ENCODE assay signal across 8 cellular contexts in the genomic region with DNA sequence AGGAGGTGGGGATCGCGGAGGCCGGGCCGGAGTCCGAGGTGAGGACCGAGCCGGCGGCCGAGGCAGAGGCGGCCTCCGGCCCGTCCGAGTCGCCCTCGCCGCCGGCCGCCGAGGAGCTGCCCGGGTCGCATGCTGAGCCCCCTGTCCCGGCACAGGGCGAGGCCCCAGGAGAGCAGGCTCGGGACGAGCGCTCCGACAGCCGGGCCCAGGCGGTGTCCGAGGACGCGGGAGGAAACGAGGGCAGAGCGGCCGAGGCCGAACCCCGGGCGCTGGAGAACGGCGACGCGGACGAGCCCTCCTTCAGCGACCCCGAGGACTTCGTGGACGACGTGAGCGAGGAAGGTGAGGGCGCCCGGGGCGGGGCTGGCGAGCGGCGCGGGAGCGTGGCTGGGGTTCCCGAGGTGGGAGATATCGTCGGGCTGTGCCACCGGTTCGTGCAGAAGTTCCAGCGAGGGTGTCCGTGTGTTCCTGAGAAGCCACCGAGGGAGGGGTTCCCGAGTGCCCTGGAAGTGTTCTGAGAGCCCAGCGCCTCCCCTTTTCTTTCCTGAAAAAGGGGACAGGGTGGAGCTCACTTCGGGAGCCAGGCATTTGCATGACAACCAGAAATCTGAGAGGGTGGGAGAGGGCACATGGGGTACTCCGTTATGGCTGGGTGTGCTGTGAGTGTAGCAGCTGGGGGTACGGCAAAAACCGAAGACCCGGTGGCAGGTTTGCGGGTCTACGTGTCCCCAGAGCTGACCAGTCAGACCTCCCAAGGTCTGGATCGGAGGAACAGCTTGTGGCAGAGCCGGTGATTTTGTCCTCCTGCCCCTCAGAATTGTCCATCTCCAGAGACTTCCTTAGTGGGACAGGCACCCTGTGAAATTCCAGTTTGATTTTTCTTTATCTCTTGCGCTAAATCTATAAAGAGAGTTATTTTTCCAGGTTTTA. TPM values are rescaled to one million over a fixed set of nuclear protein-coding genes. Genes with fewer than 3 reads are reported as not detected.
DNase-seq lines count a peak whose midpoint lies in the region; ATAC-seq and TF ChIP-seq lines count a peak whose summit lies in the region.

No MANE protein-coding gene starts in this region.

- no peak for TF ChIP-seq POLR2A in sigmoid colon (IDR thresholded peaks at IDR 0.05)

- peak overlapping the region; percentile 91 for H3K27ac Mint-ChIP-seq in activated T-cell treated with anti-CD3 and anti-CD28 coated beads, Interleukin-2, amount 50 U/mL, for 24 hours

- H3K4me1 Mint-ChIP-seq in activated T-cell treated with anti-CD3 and anti-CD28 coated beads, Interleukin-2, amount 50 U/mL, for 24 hours (ENCODE audit: low read depth): peaks cover 52% of the 10 kb centered on the region

- H3K27me3 ChIP-seq in HL-60 (ENCODE audit: insufficient read depth, poor library complexity, severe bottlenecking): no peaks in the 10 kb centered on the region
- H3K27me3 ChIP-seq in sigmoid colon: no peaks in the 10 kb centered on the region

- peak; percentile 13 for ATAC-seq in GM18907 (IDR thresholded peaks at IDR 0.05; ENCODE audit: unreplicated experiment)

- H3K4me1 ChIP-seq in sigmoid colon: peaks cover 0 to 61% (median 49%) of the 10 kb centered on the region in 4 donors

- peaks cover 0 to 14% (median 0%) of the 10 kb centered on the region in 4 donors for H3K36me3 ChIP-seq in sigmoid colon

- DNase-seq in HL-60 (ENCODE audit: low read depth in 1 of 2, low spot score in 1 of 2) (peak in 1 of 2 experiments; percentile 22), glomerular visceral epithelial cell (ENCODE audit: extremely low spot score) (peak; percentile 10), sigmoid colon (no peak), NCI-H187 (lab: John Stamatoyannopoulos, UW) (no peak), NCI-H526 (lab: John Stamatoyannopoulos, UW) (no peak)
- peak; percentile 66 for DNase-seq in activated T-cell treated with anti-CD3 and anti-CD28 coated beads, Interleukin-2, amount 50 U/mL, for 24 hours

- H3K27ac ChIP-seq in 22Rv1: peak overlapping the region; percentile 98
- peak overlapping the region; percentile 83 for H3K27ac ChIP-seq in HL-60 (replicated peaks)
- H3K27ac ChIP-seq in sigmoid colon: peak overlapping the region; percentile 92 to 99 (median 98)

- H3K36me3 Mint-ChIP-seq in activated T-cell treated with anti-CD3 and anti-CD28 coated beads, Interleukin-2, amount 50 U/mL, for 24 hours (ENCODE audit: low read depth): peaks cover 68% of the 10 kb centered on the region

- intact Hi-C loops in sigmoid colon (cut with DNase I): loop anchor here (2.0 to 10.0 kb wide), 3 partner anchors 47 to 251 kb away; a partner anchor contains a TSS

- TF ChIP-seq CTCF in 22Rv1 (IDR thresholded peaks at IDR 0.05) (no peak), HL-60 (IDR thresholded peaks at IDR 0.05; ENCODE audit: insufficient read depth, low read length) (no peak), sigmoid colon (IDR thresholded peaks at IDR 0.05) (no peak)

- no peaks in the 10 kb centered on the region for H3K9me3 Mint-ChIP-seq in activated T-cell treated with anti-CD3 and anti-CD28 coated beads, Interleukin-2, amount 50 U/mL, for 24 hours

- 0 to 1% methylated on average over 77 of the region's 77 CpGs for WGBS in sigmoid colon, 2 donors

- no peaks in the 10 kb centered on the region for H3K27me3 Mint-ChIP-seq in activated T-cell treated with anti-CD3 and anti-CD28 coated beads, Interleukin-2, amount 50 U/mL, for 24 hours

- H3K9me3 ChIP-seq in sigmoid colon: no peaks in the 10 kb centered on the region

- H3K4me3 Mint-ChIP-seq in activated T-cell treated with anti-CD3 and anti-CD28 coated beads, Interleukin-2, amount 50 U/mL, for 24 hours: peak overlapping the region; percentile 89

- no peak for TF ChIP-seq EP300 in sigmoid colon (IDR thresholded peaks at IDR 0.05)

- H3K4me3 ChIP-seq in HL-60 (replicated peaks; ENCODE audit: insufficient read depth, low read length) (peak overlapping the region; percentile 93), sigmoid colon (peak overlapping the region; percentile 88 to 100 (median 98))

RNA-seq across cellular contexts. Expression of a gene that starts 0.7 kb away (rescaled TPM):
- total RNA-seq in sigmoid colon: 100 to 1,000 TPM in 2 of 4 donors, 10 to 100 TPM in 2; 89.2 to 125 (median 103) TPM
- 100 to 1,000 TPM in 1 of 3 donors, 10 to 100 TPM in 2; 37.9 to 107 (median 47.4) TPM for polyA plus RNA-seq in sigmoid colon

RNA-seq across cellular contexts. Expression of a gene that starts 41.1 kb away (rescaled TPM):
- total RNA-seq in sigmoid colon: 10 to 100 TPM in 2 of 4 donors, 1 to 10 TPM in 2; 5.3 to 14.0 (median 8.5) TPM
- 10 to 100 TPM in 2 of 3 donors, 1 to 10 TPM in 1; 7.2 to 23.1 (median 10.2) TPM for polyA plus RNA-seq in sigmoid colon

RNA-seq across cellular contexts. Expression of a gene that starts 48.1 kb away (rescaled TPM):
- 10 to 100 TPM in 3 of 4 donors, 1 to 10 TPM in 1; 7.5 to 10.9 (median 10.4) TPM for total RNA-seq in sigmoid colon
- 10 to 100 TPM in 1 of 3 donors, 1 to 10 TPM in 2; 1.2 to 11.9 (median 3.2) TPM for polyA plus RNA-seq in sigmoid colon

Comparison
In these comparisons a context has a peak if more than half of its experiments do, and no peak if none do; other contexts are left out.
1. DNase-seq: peak in activated T-cell treated with anti-CD3 and anti-CD28 coated beads, Interleukin-2, amount 50 U/mL, for 24 hours (single experiment) and glomerular visceral epithelial cell (single experiment); none in sigmoid colon (single experiment), NCI-H187 (0 of 2) and NCI-H526 (0 of 2).
2. Peak in every context shown above with its lines, with median percentiles within 50 percentile points of each other: H3K27ac ChIP-seq.